Comparison of ENCODE assay signal across 1 cellular context in genomic region chr1:147245586-147246021, GRCh38.
TF ChIP-seq lines count a peak whose summit lies in the region.

No MANE protein-coding gene starts in this region.

TF ChIP-seq in K562, 482 proteins besides CTCF, POLR2A, EP300 and RAD21 (continued from another document and continues in another):
- TF ChIP-seq ZBTB2 (IDR thresholded peaks at IDR 0.05) (no peak), HOMEZ (CRISPR knock-in tag; IDR thresholded peaks at IDR 0.05) (no peak), HNRNPUL1 (IDR thresholded peaks at IDR 0.05; ENCODE audit: low read length) (no peak), GATAD2A (IDR thresholded peaks at IDR 0.05) (no peak), ZNF324 (CRISPR knock-in tag; IDR thresholded peaks at IDR 0.05) (no peak), ZNF121 (CRISPR knock-in tag; conservative IDR thresholded peaks at IDR 0.05) (peak; percentile 95), NBN (IDR thresholded peaks at IDR 0.05; ENCODE audit: low read depth) (peak; percentile 39; the same call in 1 of the 2 replicates), PPARD (CRISPR knock-in tag; IDR thresholded peaks at IDR 0.05) (no peak), CREM (IDR thresholded peaks at IDR 0.05; ENCODE audit: low read depth) (no peak), HMGN3 (IDR thresholded peaks at IDR 0.05; ENCODE audit: borderline replicate concordance, extremely low read depth, insufficient read length, low read depth, low read length) (no peak), ZBTB17 (CRISPR knock-in tag; IDR thresholded peaks at IDR 0.05) (no peak), CGGBP1 (CRISPR knock-in tag; IDR thresholded peaks at IDR 0.05) (no peak), CBFA2T2 (conservative IDR thresholded peaks at IDR 0.05) (no peak), ATF3 (IDR thresholded peaks at IDR 0.05) (peak; percentile 89), ATF3 (CRISPR knock-in tag; conservative IDR thresholded peaks at IDR 0.05) (no peak), SMAD3 (CRISPR knock-in tag; conservative IDR thresholded peaks at IDR 0.05) (no peak), ZNF282 (CRISPR knock-in tag; IDR thresholded peaks at IDR 0.05) (no peak), CHD2 (IDR thresholded peaks at IDR 0.05; ENCODE audit: low read depth, low read length) (no peak), VEZF1 (CRISPR knock-in tag; IDR thresholded peaks at IDR 0.05) (no peak), ZBTB12 (CRISPR knock-in tag; IDR thresholded peaks at IDR 0.05) (no peak), CCAR2 (IDR thresholded peaks at IDR 0.05; ENCODE audit: low read depth, low read length) (no peak), NELFE (IDR thresholded peaks at IDR 0.05; ENCODE audit: insufficient read depth, insufficient read length) (no peak), EWSR1 (IDR thresholded peaks at IDR 0.05; ENCODE audit: borderline replicate concordance, low read depth, partially characterized antibody) (no peak), NONO (IDR thresholded peaks at IDR 0.05; ENCODE audit: low read depth in 2 of 2, low read length in 1 of 2) (no peak), BMI1 (IDR thresholded peaks at IDR 0.05; ENCODE audit: low read length) (no peak), U2AF2 (optimal IDR thresholded peaks at IDR 0.05; ENCODE audit: low read depth, low read length) (no peak), HNRNPL (IDR thresholded peaks at IDR 0.05; ENCODE audit: low read depth, low read length) (no peak), ARID3B (CRISPR knock-in tag; IDR thresholded peaks at IDR 0.05; ENCODE audit: borderline replicate concordance) (no peak), KAT8 (IDR thresholded peaks at IDR 0.05; ENCODE audit: low read depth) (no peak), ZBTB8A (IDR thresholded peaks at IDR 0.05; ENCODE audit: partially characterized antibody) (no peak), FOXA1 (IDR thresholded peaks at IDR 0.05; ENCODE audit: borderline replicate concordance) (no peak), MEIS2 (IDR thresholded peaks at IDR 0.05; ENCODE audit: partially characterized antibody) (no peak), TSHZ1 (CRISPR knock-in tag; IDR thresholded peaks at IDR 0.05) (no peak), XRCC5 (IDR thresholded peaks at IDR 0.05; ENCODE audit: low read depth, low read length) (no peak), NCOR1 (IDR thresholded peaks at IDR 0.05) (no peak), CTCFL (IDR thresholded peaks at IDR 0.05; ENCODE audit: borderline replicate concordance, insufficient read depth, low read depth, low read length, poor library complexity, severe bottlenecking) (no peak), THAP12 (CRISPR knock-in tag; IDR thresholded peaks at IDR 0.05) (no peak), CLOCK (CRISPR knock-in tag; IDR thresholded peaks at IDR 0.05; ENCODE audit: borderline replicate concordance) (no peak), ZNF3 (CRISPR knock-in tag; IDR thresholded peaks at IDR 0.05) (no peak), ZNF695 (CRISPR knock-in tag; IDR thresholded peaks at IDR 0.05) (no peak), NCOA4 (IDR thresholded peaks at IDR 0.05; ENCODE audit: partially characterized antibody) (no peak), SAFB (IDR thresholded peaks at IDR 0.05; ENCODE audit: borderline replicate concordance, low read depth, low read length) (no peak), L3MBTL2 (IDR thresholded peaks at IDR 0.05) (no peak), ZNF316 (IDR thresholded peaks at IDR 0.05) (0 out of 2 replicates have a peak, but pooled peaks have one; percentile 36)
